8 cellular contexts compared by ENCODE assay signal in the genomic region with DNA sequence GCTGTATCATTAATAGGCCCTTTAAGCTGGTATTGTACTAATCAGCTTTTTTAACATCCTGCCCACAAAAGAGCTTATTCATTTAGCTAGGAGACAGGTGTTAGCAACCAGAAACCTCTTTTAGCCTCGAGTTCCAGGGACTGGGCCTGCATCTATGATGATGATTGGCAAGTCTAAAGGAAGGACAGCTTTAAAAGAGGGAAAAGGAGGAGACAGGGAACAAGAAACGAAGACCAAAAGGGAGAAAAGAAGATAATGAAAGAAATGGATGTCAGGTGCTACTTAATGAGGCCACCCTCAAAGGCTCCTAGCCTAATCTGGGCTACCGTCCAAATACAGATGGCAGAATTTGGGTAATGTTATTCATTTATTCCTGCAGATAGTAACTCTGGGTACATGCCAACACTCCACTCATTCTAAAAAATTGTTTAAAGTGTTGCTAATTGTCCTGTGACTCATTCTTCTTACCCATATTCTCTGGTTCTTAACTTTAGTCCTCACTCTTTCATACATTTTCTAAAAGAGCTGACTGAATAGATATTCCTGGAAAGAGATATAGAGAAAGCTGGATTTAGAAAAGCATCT. TPM values are rescaled to one million over a fixed set of nuclear protein-coding genes. Genes with fewer than 3 reads are reported as not detected.
A peak's percentile ranks its signal among the peaks of the same experiment; 100 is the strongest.
DNase-seq lines count a peak whose midpoint lies in the region; ATAC-seq and TF ChIP-seq lines count a peak whose summit lies in the region.

No MANE protein-coding gene starts in this region.

- no peak overlapping the region for H3K4me3 ChIP-seq in Loucy (ENCODE audit: low read length, poor library complexity, severe bottlenecking)
- no peak overlapping the region for H3K4me3 ChIP-seq in left lung
- H3K4me3 ChIP-seq in tibial nerve: no peak overlapping the region

- H3K36me3 Mint-ChIP-seq in activated T-helper 2 cell treated with anti-CD3 and anti-CD28 coated beads, Interferon-gamma antibody, Interleukin-2, Interleukin-4, amounts not matched to agents 10 μg/mL and 5 μg/mL and 100 μg/mL, durations not matched to agents 14 hours and 24 hours and 36 hours (ENCODE audit: low read depth): peaks cover 11% of the 10 kb centered on the region

- H3K27ac ChIP-seq in left lung (peak overlapping the region in 1 of 2 donors; percentile 43), tibial nerve (peak overlapping the region in 1 of 4 donors; percentile 5)

- H3K79me2 ChIP-seq in Loucy (ENCODE audit: insufficient read depth, low read length): peaks cover 15% of the 10 kb centered on the region; the same call in 1 of the 2 replicates

- H3K4me2 ChIP-seq in Loucy (ENCODE audit: low read depth, low read length, poor library complexity, severe bottlenecking): peak overlapping the region; percentile 6

- no peaks in the 10 kb centered on the region for H3K9me3 Mint-ChIP-seq in activated T-helper 2 cell treated with anti-CD3 and anti-CD28 coated beads, Interferon-gamma antibody, Interleukin-2, Interleukin-4, amounts not matched to agents 10 μg/mL and 5 μg/mL and 100 μg/mL, durations not matched to agents 14 hours and 24 hours and 36 hours

- ATAC-seq in left lung (peak; percentile 33), GM21360 (IDR thresholded peaks at IDR 0.05; ENCODE audit: unreplicated experiment) (no peak), GM18867 (IDR thresholded peaks at IDR 0.05; ENCODE audit: unreplicated experiment) (no peak)

- intact Hi-C loops in activated T-helper 2 cell treated with anti-CD3 and anti-CD28 coated beads, Interferon-gamma antibody, Interleukin-2, Interleukin-4, amounts not matched to agents 10 μg/mL and 5 μg/mL and 100 μg/mL, durations not matched to agents 14 hours and 24 hours and 36 hours (cut with micrococcal nuclease): loop anchor here (1.0 to 10.0 kb wide), 2 partner anchors 9 to 133 kb away; no protein-coding TSS in a partner anchor
- intact Hi-C loops in left lung (cut with DNase I): loop anchor here in 1 of 2 donors (10.0 kb wide), 1 partner anchor 77 kb away; no protein-coding TSS in a partner anchor

- TF ChIP-seq EP300 in tibial nerve (IDR thresholded peaks at IDR 0.05): no peak

- H2AFZ ChIP-seq in Loucy (ENCODE audit: low read length): no peak overlapping the region

- no peaks in the 10 kb centered on the region; the same call in 1 of the 2 replicates for H3F3A ChIP-seq in Loucy (ENCODE audit: low read depth)

- H3K27ac Mint-ChIP-seq in activated T-helper 2 cell treated with anti-CD3 and anti-CD28 coated beads, Interferon-gamma antibody, Interleukin-2, Interleukin-4, amounts not matched to agents 10 μg/mL and 5 μg/mL and 100 μg/mL, durations not matched to agents 14 hours and 24 hours and 36 hours: peak overlapping the region; percentile 82

- H3K36me3 ChIP-seq in Loucy (ENCODE audit: insufficient read depth, low read length): no peaks in the 10 kb centered on the region
- no peaks in the 10 kb centered on the region for H3K36me3 ChIP-seq in left lung
- H3K36me3 ChIP-seq in tibial nerve: no peaks in the 10 kb centered on the region

- peak overlapping the region; percentile 4 for H3K9ac ChIP-seq in Loucy (ENCODE audit: low read depth, low read length, poor library complexity, severe bottlenecking)

- TF ChIP-seq CTCF in Loucy (conservative IDR thresholded peaks at IDR 0.05; ENCODE audit: low read length) (no peak), left lung (IDR thresholded peaks at IDR 0.05) (no peak), tibial nerve (IDR thresholded peaks at IDR 0.05) (no peak)

- H3K9me3 ChIP-seq in Loucy (ENCODE audit: insufficient read depth, low read depth, low read length): no peaks in the 10 kb centered on the region
- H3K9me3 ChIP-seq in left lung: no peaks in the 10 kb centered on the region
- no peaks in the 10 kb centered on the region for H3K9me3 ChIP-seq in tibial nerve

- no peaks in the 10 kb centered on the region for H3K9me2 ChIP-seq in Loucy (replicated peaks; ENCODE audit: low read depth, low read length)

- 57 to 62% methylated on average over 3 of the region's 3 CpGs for WGBS in tibial nerve, 2 donors

- H3K4me1 ChIP-seq in Loucy (ENCODE audit: insufficient read depth, low read length, poor library complexity, severe bottlenecking) (peaks cover 45% of the 10 kb centered on the region), left lung (peaks cover 6 to 65% of the 10 kb centered on the region in 2 donors), tibial nerve (peaks cover 0 to 16% (median 8%) of the 10 kb centered on the region in 4 donors)

- no peaks in the 10 kb centered on the region for H3K27me3 Mint-ChIP-seq in activated T-helper 2 cell treated with anti-CD3 and anti-CD28 coated beads, Interferon-gamma antibody, Interleukin-2, Interleukin-4, amounts not matched to agents 10 μg/mL and 5 μg/mL and 100 μg/mL, durations not matched to agents 14 hours and 24 hours and 36 hours (ENCODE audit: low read depth)

- peaks cover 64% of the 10 kb centered on the region for H3K4me1 Mint-ChIP-seq in activated T-helper 2 cell treated with anti-CD3 and anti-CD28 coated beads, Interferon-gamma antibody, Interleukin-2, Interleukin-4, amounts not matched to agents 10 μg/mL and 5 μg/mL and 100 μg/mL, durations not matched to agents 14 hours and 24 hours and 36 hours (ENCODE audit: low read depth)

- TF ChIP-seq POLR2A in tibial nerve (IDR thresholded peaks at IDR 0.05): no peak

- H3K4me3 Mint-ChIP-seq in activated T-helper 2 cell treated with anti-CD3 and anti-CD28 coated beads, Interferon-gamma antibody, Interleukin-2, Interleukin-4, amounts not matched to agents 10 μg/mL and 5 μg/mL and 100 μg/mL, durations not matched to agents 14 hours and 24 hours and 36 hours (ENCODE audit: low read depth): no peak overlapping the region

- peak; percentile 60 for DNase-seq in DMS153 (lab: John Stamatoyannopoulos, UW)
- no peak for DNase-seq in activated T-helper 2 cell treated with anti-CD3 and anti-CD28 coated beads, Interferon-gamma antibody, Interleukin-2, Interleukin-4, amounts not matched to agents 10 μg/mL and 5 μg/mL and 100 μg/mL, durations not matched to agents 14 hours and 24 hours and 36 hours (ENCODE audit: low spot score)
- no peak for DNase-seq in left lung
- DNase-seq in tibial nerve (ENCODE audit: low spot score in 2 of 2): no peak
- no peak for DNase-seq in activated CD4-positive, CD25-positive, alpha-beta regulatory T cell (lab: John Stamatoyannopoulos, UW)

- H3K27me3 ChIP-seq in Loucy (ENCODE audit: insufficient read depth, low read length, poor library complexity, severe bottlenecking): no peaks in the 10 kb centered on the region
- H3K27me3 ChIP-seq in left lung: no peaks in the 10 kb centered on the region
- no peaks in the 10 kb centered on the region for H3K27me3 ChIP-seq in tibial nerve

- H4K20me1 ChIP-seq in Loucy (ENCODE audit: insufficient read depth, low read length, poor library complexity, severe bottlenecking): no peaks in the 10 kb centered on the region

RNA-seq across cellular contexts. Expression of a gene that starts 18.7 kb away (rescaled TPM):
- 21.3 and 25.4 TPM in 2 replicates for total RNA-seq in activated T-helper 2 cell treated with anti-CD3 and anti-CD28 coated beads, Interferon-gamma antibody, Interleukin-2, Interleukin-4, amounts not matched to agents 10 μg/mL and 5 μg/mL and 100 μg/mL, durations not matched to agents 14 hours and 24 hours and 36 hours
- 10 to 100 TPM; 22.2 to 42.0 TPM for total RNA-seq in left lung
- 10 to 100 TPM; 10.8 to 41.3 (median 17.2) TPM for total RNA-seq in tibial nerve

RNA-seq across cellular contexts. Expression of a gene that starts 37.5 kb away (rescaled TPM):
- 29.5 and 31.9 TPM in 2 replicates for total RNA-seq in activated T-helper 2 cell treated with anti-CD3 and anti-CD28 coated beads, Interferon-gamma antibody, Interleukin-2, Interleukin-4, amounts not matched to agents 10 μg/mL and 5 μg/mL and 100 μg/mL, durations not matched to agents 14 hours and 24 hours and 36 hours
- total RNA-seq in left lung (10 to 100 TPM; 13.6 to 20.8 TPM), tibial nerve (10 to 100 TPM in 2 of 4 donors, 1 to 10 TPM in 2; 7.5 to 19.8 (median 11.9) TPM)

RNA-seq across cellular contexts. Expression of a gene that starts 39.2 kb away (rescaled TPM):
- not detected in 2 replicates for total RNA-seq in activated T-helper 2 cell treated with anti-CD3 and anti-CD28 coated beads, Interferon-gamma antibody, Interleukin-2, Interleukin-4, amounts not matched to agents 10 μg/mL and 5 μg/mL and 100 μg/mL, durations not matched to agents 14 hours and 24 hours and 36 hours
- total RNA-seq in left lung (not detected), tibial nerve (not detected)

RNA-seq across cellular contexts. Expression of a gene that starts 59.9 kb away (rescaled TPM):
- total RNA-seq in activated T-helper 2 cell treated with anti-CD3 and anti-CD28 coated beads, Interferon-gamma antibody, Interleukin-2, Interleukin-4, amounts not matched to agents 10 μg/mL and 5 μg/mL and 100 μg/mL, durations not matched to agents 14 hours and 24 hours and 36 hours: 38.8 and 40.6 TPM in 2 replicates
- total RNA-seq in left lung: 10 to 100 TPM in 1 of 2 donors, 1 to 10 TPM in 1; 8.7 to 15.3 TPM
- total RNA-seq in tibial nerve: 10 to 100 TPM; 10.4 to 32.1 (median 17.1) TPM
